Comparison of ENCODE assay signal across 23 cellular contexts in the genomic region with DNA sequence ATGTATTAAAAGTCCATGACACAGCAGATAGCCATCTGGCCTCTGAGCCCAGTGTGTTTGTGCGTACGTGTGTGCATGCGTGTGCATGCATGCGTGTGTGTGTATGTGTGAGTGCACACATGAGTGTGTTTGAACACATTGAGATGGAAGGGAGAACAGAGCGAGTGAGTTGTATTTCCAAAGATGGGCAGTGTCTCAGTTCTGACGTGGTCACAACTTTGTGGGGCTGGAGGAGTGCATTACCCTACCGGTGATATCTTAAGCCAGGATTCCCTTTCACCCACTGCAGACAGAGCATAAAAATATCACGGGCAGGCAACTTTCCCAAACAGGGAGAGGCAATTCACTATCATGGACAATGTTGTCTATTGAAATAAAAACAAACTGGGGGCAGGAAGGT. TPM values are rescaled to one million over a fixed set of nuclear protein-coding genes. Genes with fewer than 3 reads are reported as not detected.
DNase-seq lines count a peak whose midpoint lies in the region; ATAC-seq and TF ChIP-seq lines count a peak whose summit lies in the region.
"Had no signal": no experiment of that assay in that cellular context is flagged by ENCODE, and none has a peak within 500 bp of the region (broad histone marks: within the 10 kb centered on the region; RNA-seq: fewer than 3 reads in every experiment).

No MANE protein-coding gene starts in this region.

- H3K36me3 Mint-ChIP-seq in chondrocyte (ENCODE audit: low read depth) (no peaks in the 10 kb centered on the region), endodermal cell (ENCODE audit: low read depth) (no peaks in the 10 kb centered on the region)

- peaks cover 0 to 58% (median 38%) of the 10 kb centered on the region in 9 donors for H3K4me1 ChIP-seq in heart right ventricle
- peaks cover 1 to 8% of the 10 kb centered on the region in 2 donors for H3K4me1 ChIP-seq in neuronal stem cell (ENCODE audit: control insufficient read depth in 2 of 2, insufficient read depth in 1 of 2, low read depth in 1 of 2, low read length in 2 of 2)
- peaks cover 45 to 60% of the 10 kb centered on the region in 2 donors for H3K4me1 ChIP-seq in thoracic aorta (ENCODE audit: control insufficient read depth in 1 of 2, low read depth in 2 of 2)
- H3K4me1 ChIP-seq in endodermal cell (ENCODE audit: control insufficient read depth, insufficient read depth, low read length) = no peaks in the 10 kb centered on the region
- H3K4me1 ChIP-seq: left lung had no signal

- H2AK5ac ChIP-seq in neuronal stem cell (ENCODE audit: low read depth, low read length) = no peak overlapping the region

- intact Hi-C loops in heart right ventricle (cut with DNase I) = loop anchor here in 4 of 10 donors (2.0 to 5.0 kb wide), 4 partner anchors 35 to 45 kb away; no protein-coding TSS in a partner anchor

- H3K4me3 Mint-ChIP-seq in chondrocyte (ENCODE audit: unreplicated experiment) (no peak overlapping the region), endodermal cell (no peak overlapping the region)
- H3K4me3 Mint-ChIP-seq: activated T-cell treated with anti-CD3 and anti-CD28 coated beads, Interleukin-2, amount 50 U/mL, for 24 hours; effector memory CD8-positive, alpha-beta T cell; H9 had no signal

- H3K79me1 ChIP-seq in neuronal stem cell (ENCODE audit: low read depth, low read length) = no peaks in the 10 kb centered on the region

- H3K9ac ChIP-seq in neuronal stem cell (ENCODE audit: low read depth, low read length, poor library complexity) (no peak overlapping the region), endodermal cell (ENCODE audit: extremely low read depth, low read length, poor library complexity, severe bottlenecking) (no peak overlapping the region)
- H3K9ac ChIP-seq: SK-N-SH had no signal

- no peak overlapping the region for H4K8ac ChIP-seq in neuronal stem cell (ENCODE audit: low read depth, low read length)

- ATAC-seq in heart right ventricle (peak; percentile 39 to 76 (median 66)), thoracic aorta (ENCODE audit: insufficient number of reproducible peaks, low FRiP score, low read depth) (no peak), HG03432 (IDR thresholded peaks at IDR 0.05; ENCODE audit: unreplicated experiment) (no peak)
- ATAC-seq: effector memory CD8-positive, alpha-beta T cell; left lung had no signal

- peaks cover 53% of the 10 kb centered on the region for H3K4me1 Mint-ChIP-seq in chondrocyte (ENCODE audit: low read depth)
- H3K4me1 Mint-ChIP-seq in endodermal cell = no peaks in the 10 kb centered on the region
- H3K4me1 Mint-ChIP-seq: H9 had no signal

- H3K36me3 ChIP-seq in heart right ventricle (no peaks in the 10 kb centered on the region), neuronal stem cell (replicated peaks in 1 of 2; ENCODE audit: control insufficient read depth in 2 of 2, insufficient read depth in 2 of 2, low read length in 2 of 2) (no peaks in the 10 kb centered on the region), thoracic aorta (no peaks in the 10 kb centered on the region), endodermal cell (ENCODE audit: control insufficient read depth, insufficient read depth, low read length) (no peaks in the 10 kb centered on the region)
- H3K36me3 ChIP-seq: left lung, Peyer's patch had no signal

- H2BK120ac ChIP-seq in neuronal stem cell (ENCODE audit: low read depth, low read length) = no peak overlapping the region

- no peak overlapping the region for H2AFZ ChIP-seq in neuronal stem cell (ENCODE audit: low read length)

- no peak overlapping the region for H4K91ac ChIP-seq in neuronal stem cell (ENCODE audit: low read depth, low read length, poor library complexity)

- H3K9me3 Mint-ChIP-seq in chondrocyte (ENCODE audit: low read depth) (no peaks in the 10 kb centered on the region), endodermal cell (no peaks in the 10 kb centered on the region)
- H3K9me3 Mint-ChIP-seq: activated T-cell treated with anti-CD3 and anti-CD28 coated beads, Interleukin-2, amount 50 U/mL, for 24 hours; effector memory CD8-positive, alpha-beta T cell; H9 had no signal

- H3K4ac ChIP-seq in neuronal stem cell (ENCODE audit: low read length) = no peak overlapping the region

- WGBS in heart right ventricle, 2 donors = 50% methylated on average over 8 of the region's 8 CpGs
- no CpG with 5 or more reads among the region's 8 CpGs for WGBS in neuronal stem cell (ENCODE audit: extremely low coverage in 2 of 2, insufficient read length in 2 of 2, insufficient replicate concordance in 1 of 2), 2 donors
- 90 to 96% methylated on average over 7 to 8 of the region's 8 CpGs for WGBS in endodermal cell (ENCODE audit: insufficient coverage in 1 of 2, insufficient read length in 1 of 2), 2 experiments

- H3K27me3 Mint-ChIP-seq in chondrocyte (ENCODE audit: low read depth) (no peaks in the 10 kb centered on the region), endodermal cell (ENCODE audit: insufficient read depth) (peaks cover 2% of the 10 kb centered on the region)
- H3K27me3 Mint-ChIP-seq: activated T-cell treated with anti-CD3 and anti-CD28 coated beads, Interleukin-2, amount 50 U/mL, for 24 hours had no signal

- H2BK5ac ChIP-seq in neuronal stem cell (ENCODE audit: low read length) = no peak overlapping the region

- no peak overlapping the region for H3K4me3 ChIP-seq in heart right ventricle
- H3K4me3 ChIP-seq in neuronal stem cell (ENCODE audit: low read length in 2 of 2) = no peak overlapping the region
- peak overlapping the region; percentile 29 for H3K4me3 ChIP-seq in thoracic aorta
- H3K4me3 ChIP-seq in endodermal cell (ENCODE audit: low read length) = no peak overlapping the region
- H3K4me3 ChIP-seq: left lung, Peyer's patch had no signal

- H3K9me3 ChIP-seq in heart right ventricle (no peaks in the 10 kb centered on the region), neuronal stem cell (replicated peaks in 1 of 2; ENCODE audit: control insufficient read depth in 2 of 2, insufficient read depth in 1 of 2, low read depth in 1 of 2, low read length in 2 of 2) (peaks cover 0 to 2% of the 10 kb centered on the region in 2 donors), thoracic aorta (no peaks in the 10 kb centered on the region), endodermal cell (ENCODE audit: control insufficient read depth, low read length) (no peaks in the 10 kb centered on the region)
- H3K9me3 ChIP-seq: left lung, Peyer's patch, SK-N-SH had no signal

- no peak overlapping the region for H3K4me2 ChIP-seq in neuronal stem cell (ENCODE audit: insufficient read depth, low read length, poor library complexity, severe bottlenecking)
- H3K4me2 ChIP-seq: SK-N-SH had no signal

- H3K27ac ChIP-seq in heart right ventricle (peak overlapping the region; percentile 62 to 95 (median 87)), neuronal stem cell (replicated peaks; ENCODE audit: low read length) (no peak overlapping the region), thoracic aorta (peak overlapping the region; percentile 80 to 85), endodermal cell (ENCODE audit: low read depth, low read length) (no peak overlapping the region)
- H3K27ac ChIP-seq: left lung had no signal

- no peak overlapping the region for H3K23ac ChIP-seq in neuronal stem cell (ENCODE audit: low read depth, low read length, poor library complexity)

- H3K27me3 ChIP-seq in heart right ventricle (no peaks in the 10 kb centered on the region), neuronal stem cell (ENCODE audit: control insufficient read depth in 3 of 3, insufficient read depth in 3 of 3, low read depth in 1 of 3, low read length in 3 of 3) (no peaks in the 10 kb centered on the region), thoracic aorta (replicated peaks; ENCODE audit: insufficient read depth) (no peaks in the 10 kb centered on the region), endodermal cell (ENCODE audit: control insufficient read depth, insufficient read depth, low read length, poor library complexity, severe bottlenecking) (no peaks in the 10 kb centered on the region)
- H3K27me3 ChIP-seq: left lung, Peyer's patch had no signal

- H2BK15ac ChIP-seq in neuronal stem cell (ENCODE audit: low read length) = no peak overlapping the region

- peak overlapping the region; percentile 15 for H3K18ac ChIP-seq in neuronal stem cell (ENCODE audit: low read length)

- H3K14ac ChIP-seq in neuronal stem cell (ENCODE audit: low read length) = peak overlapping the region; percentile 73

- no peak overlapping the region for H2BK12ac ChIP-seq in neuronal stem cell (ENCODE audit: low read length)

- TF ChIP-seq CTCF in chondrocyte (IDR thresholded peaks at IDR 0.05) (no peak), heart right ventricle (IDR thresholded peaks at IDR 0.05) (no peak), thoracic aorta (IDR thresholded peaks at IDR 0.05) (no peak), endodermal cell (conservative IDR thresholded peaks at IDR 0.05) (no peak)

- H3K27ac Mint-ChIP-seq in chondrocyte (ENCODE audit: unreplicated experiment) (peak overlapping the region; percentile 22), endodermal cell (no peak overlapping the region)
- H3K27ac Mint-ChIP-seq: activated T-cell treated with anti-CD3 and anti-CD28 coated beads, Interleukin-2, amount 50 U/mL, for 24 hours; effector memory CD8-positive, alpha-beta T cell; H9 had no signal

- no peak for DNase-seq in chondrocyte (ENCODE audit: low spot score)
- peak in 1 of 2 donors; percentile 34 for DNase-seq in heart right ventricle
- no peak for DNase-seq in neuronal stem cell (ENCODE audit: low spot score)
- no peak for DNase-seq in thoracic aorta (ENCODE audit: low spot score)
- no peak for DNase-seq in endodermal cell
- DNase-seq in cortex of kidney (lab: John Stamatoyannopoulos, UW) = no peak
- no peak for DNase-seq in NCI-H1436 treated with DMSO at 0.1 percent for 48 hours (lab: John Stamatoyannopoulos, UW)
- DNase-seq: activated naive CD4-positive, alpha-beta T cell treated with Interleukin-2 at 50 U/mL for 16 hours; activated T-cell treated with anti-CD3 and anti-CD28 coated beads, Interleukin-2, amount 50 U/mL, for 24 hours; C1 segment of cervical spinal cord; effector memory CD8-positive, alpha-beta T cell; glutamatergic neuron; H9; Karpas-422; left lung; NCI-H1048; NCI-H2029 treated with DMSO at 0.1 percent for 48 hours; NCI-H345; Peyer's patch; SK-N-SH; stimulated activated CD4-positive, alpha-beta T cell treated with anti-CD3 and anti-CD28 coated beads, Interleukin-2, amount 100 ng/mL, for 24 hours; stimulated activated naive CD4-positive, alpha-beta T cell treated with Interleukin-2 at 50 U/mL for 16 hours had no signal

RNA-seq across cellular contexts. Expression of gene IRF2BP2, which starts 27.8 kb away (rescaled TPM):
- total RNA-seq in chondrocyte = 67.9 to 74.4 TPM (median 70.5 TPM) in 3 replicates
- total RNA-seq in heart right ventricle = 100 to 1,000 TPM in 6 of 10 donors, 10 to 100 TPM in 4; 78.2 to 181 (median 104) TPM
- polyA plus RNA-seq in heart right ventricle = 10 to 100 TPM; 50.6 to 54.0 TPM
- polyA plus RNA-seq in neuronal stem cell (2013, experiment 1 of 2) = 28.8 TPM
- polyA plus RNA-seq in neuronal stem cell (2013, experiment 2 of 2) = 29.3 TPM
- total RNA-seq in thoracic aorta = 100 to 1,000 TPM; 114 to 175 TPM
- total RNA-seq in endodermal cell = 10 to 100 TPM; 41.6 to 45.7 TPM
- polyA plus RNA-seq in endodermal cell (2013, experiment 1 of 2) = 63.2 TPM
- polyA plus RNA-seq in endodermal cell (2013, experiment 2 of 2) = 56.4 TPM

Comparison
In these comparisons a context has a peak if more than half of its experiments do, and no peak if none do; other contexts are left out.
1. ATAC-seq: peak in heart right ventricle (8 of 8); none in thoracic aorta (single experiment) and HG03432 (single experiment).
2. H3K27ac ChIP-seq: peak in heart right ventricle (10 of 10) and thoracic aorta (2 of 2); none in neuronal stem cell (single experiment) and endodermal cell (single experiment).